ENCODE assay signal across 21 cellular contexts in the genomic region with DNA sequence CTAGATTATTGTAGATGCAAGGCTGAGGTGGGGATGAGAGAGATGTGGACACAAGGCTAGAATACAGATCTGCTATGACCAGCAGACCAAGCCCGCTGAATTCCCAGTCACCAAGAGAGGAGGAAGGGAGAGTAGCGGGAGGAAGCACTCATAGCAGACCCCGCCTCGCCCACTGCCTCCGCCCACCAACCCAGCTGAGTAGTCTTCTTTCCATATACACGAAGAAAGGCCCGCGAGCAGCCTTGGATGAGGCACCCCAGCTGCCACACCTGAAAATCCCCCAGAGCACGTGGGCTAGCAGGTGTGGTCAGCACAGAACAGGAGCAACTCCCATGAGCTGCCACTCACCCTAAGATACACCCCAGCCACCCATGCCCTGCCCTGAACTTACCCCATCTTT. TPM values are rescaled to one million over a fixed set of nuclear protein-coding genes. Genes with fewer than 3 reads are reported as not detected.
DNase-seq lines count a peak whose midpoint lies in the region; ATAC-seq and TF ChIP-seq lines count a peak whose summit lies in the region.
"Had no signal": no experiment of that assay in that cellular context is flagged by ENCODE, and none has a peak within 500 bp of the region (broad histone marks: within the 10 kb centered on the region; RNA-seq: fewer than 3 reads in every experiment).

No MANE protein-coding gene starts in this region.

- no peak overlapping the region for H3K4me3 ChIP-seq in epithelial cell of esophagus (ENCODE audit: low read length)
- no peak overlapping the region for H3K4me3 ChIP-seq in left lung
- no peak overlapping the region for H3K4me3 ChIP-seq in brain microvascular endothelial cell (ENCODE audit: low read depth, low read length)
- H3K4me3 ChIP-seq: A549, GM23338 had no signal

- peaks cover 6% of the 10 kb centered on the region for H3K4me1 Mint-ChIP-seq in activated T-cell treated with anti-CD3 and anti-CD28 coated beads, Interleukin-2, amount 50 U/mL, for 72 hours (ENCODE audit: low read depth)
- H3K4me1 Mint-ChIP-seq in activated T-cell treated with anti-CD3 and anti-CD28 coated beads, Interleukin-2, amount 50 U/mL, for 4 hours (ENCODE audit: low read depth), result no peaks in the 10 kb centered on the region
- H3K4me1 Mint-ChIP-seq: GM23338 had no signal

- no peaks in the 10 kb centered on the region for H3K9me3 ChIP-seq in left lung
- H3K9me3 ChIP-seq: A549, Caco-2 had no signal

- H3K36me3 ChIP-seq in left lung (peaks cover 0 to 100% of the 10 kb centered on the region in 2 donors), brain microvascular endothelial cell (replicated peaks) (peaks cover 77% of the 10 kb centered on the region)

- no peaks in the 10 kb centered on the region for H3K27me3 ChIP-seq in left lung
- H3K27me3 ChIP-seq in brain microvascular endothelial cell (replicated peaks), result no peaks in the 10 kb centered on the region

- no peaks in the 10 kb centered on the region for H3K4me1 ChIP-seq in left lung
- H3K4me1 ChIP-seq: A549, Caco-2 had no signal

- no peak overlapping the region for H3K4me3 Mint-ChIP-seq in activated T-cell treated with anti-CD3 and anti-CD28 coated beads, Interleukin-2, amount 50 U/mL, for 72 hours
- no peak overlapping the region for H3K4me3 Mint-ChIP-seq in activated T-cell treated with anti-CD3 and anti-CD28 coated beads, Interleukin-2, amount 50 U/mL, for 4 hours
- H3K4me3 Mint-ChIP-seq: CD4-positive, alpha-beta T cell; GM23338; HFFc6 had no signal

- DNase-seq in activated T-cell treated with anti-CD3 and anti-CD28 coated beads, Interleukin-2, amount 50 U/mL, for 72 hours, result no peak
- DNase-seq in activated T-cell treated with anti-CD3 and anti-CD28 coated beads, Interleukin-2, amount 50 U/mL, for 4 hours, result no peak
- DNase-seq in epithelial cell of esophagus (ENCODE audit: low read depth), result peak; percentile 13
- peak; percentile 62 for DNase-seq in posterior vena cava (ENCODE audit: low spot score)
- DNase-seq in left lung, result no peak
- no peak for DNase-seq in brain microvascular endothelial cell
- DNase-seq: AML-193; Caco-2; CD4-positive, alpha-beta T cell; DMS153; DMS79; GDM1; HCEC 1CT; HFFc6 had no signal

- no peaks in the 10 kb centered on the region for H3K27me3 Mint-ChIP-seq in activated T-cell treated with anti-CD3 and anti-CD28 coated beads, Interleukin-2, amount 50 U/mL, for 72 hours (ENCODE audit: low read depth)
- H3K27me3 Mint-ChIP-seq in activated T-cell treated with anti-CD3 and anti-CD28 coated beads, Interleukin-2, amount 50 U/mL, for 4 hours (ENCODE audit: low read depth), result no peaks in the 10 kb centered on the region
- H3K27me3 Mint-ChIP-seq: CD4-positive, alpha-beta T cell had no signal

- no peaks in the 10 kb centered on the region for H3K9me3 Mint-ChIP-seq in activated T-cell treated with anti-CD3 and anti-CD28 coated beads, Interleukin-2, amount 50 U/mL, for 72 hours
- no peaks in the 10 kb centered on the region for H3K9me3 Mint-ChIP-seq in activated T-cell treated with anti-CD3 and anti-CD28 coated beads, Interleukin-2, amount 50 U/mL, for 4 hours
- H3K9me3 Mint-ChIP-seq: CD4-positive, alpha-beta T cell; GM23338; HFFc6 had no signal

- TF ChIP-seq CTCF in epithelial cell of esophagus (IDR thresholded peaks at IDR 0.05; ENCODE audit: insufficient read depth, low read depth, low read length, missing control alignments) (no peak), left lung (IDR thresholded peaks at IDR 0.05) (no peak), brain microvascular endothelial cell (IDR thresholded peaks at IDR 0.05; ENCODE audit: low read depth, low read length, missing control alignments) (no peak)

- peaks cover 15 to 39% of the 10 kb centered on the region in 2 donors for H3K36me3 Mint-ChIP-seq in activated T-cell treated with anti-CD3 and anti-CD28 coated beads, Interleukin-2, amount 50 U/mL, for 72 hours (ENCODE audit: insufficient read depth in 2 of 2)
- H3K36me3 Mint-ChIP-seq in activated T-cell treated with anti-CD3 and anti-CD28 coated beads, Interleukin-2, amount 50 U/mL, for 4 hours (ENCODE audit: insufficient read depth), result peaks cover 51% of the 10 kb centered on the region

- intact Hi-C loops in posterior vena cava (cut with DNase I), result loop anchor here in 1 of 2 donors (10.0 kb wide), 1 partner anchor 83 kb away; no protein-coding TSS in a partner anchor
- intact Hi-C loops in left lung (cut with DNase I), result no loop called here

- H3K27ac Mint-ChIP-seq in activated T-cell treated with anti-CD3 and anti-CD28 coated beads, Interleukin-2, amount 50 U/mL, for 72 hours, result peak overlapping the region; percentile 42
- H3K27ac Mint-ChIP-seq: CD4-positive, alpha-beta T cell; GM23338; HFFc6 had no signal

- no peak overlapping the region for H3K27ac ChIP-seq in left lung
- H3K27ac ChIP-seq in brain microvascular endothelial cell, result no peak overlapping the region
- H3K27ac ChIP-seq: 22Rv1, A549, C4-2B had no signal

- ATAC-seq in activated T-cell treated with anti-CD3 and anti-CD28 coated beads, Interleukin-2, amount 50 U/mL, for 72 hours (replicated peaks in 1 of 2), result no peak
- no peak for ATAC-seq in activated T-cell treated with anti-CD3 and anti-CD28 coated beads, Interleukin-2, amount 50 U/mL, for 4 hours
- ATAC-seq in HG03457 (IDR thresholded peaks at IDR 0.05; ENCODE audit: unreplicated experiment), result no peak
- no peak for ATAC-seq in left lung
- ATAC-seq: A549, GM23338, HepG2 had no signal

- in situ Hi-C loops in brain microvascular endothelial cell (cut with HindIII; ENCODE audit: low pct_ligation_motif_present, low sequenced_read_pairs), result no loop called here

RNA-seq across cellular contexts. Expression of a gene that starts 7.9 kb away (rescaled TPM):
- total RNA-seq in activated T-cell treated with anti-CD3 and anti-CD28 coated beads, Interleukin-2, amount 50 U/mL, for 72 hours, result 1 to 10 TPM; 3.4 to 4.4 TPM
- total RNA-seq in activated T-cell treated with anti-CD3 and anti-CD28 coated beads, Interleukin-2, amount 50 U/mL, for 4 hours, result not detected
- total RNA-seq in posterior vena cava (1 to 10 TPM in 1 of 2 donors, not detected in 1; 1.1 TPM), left lung (not detected)
- total RNA-seq: Caco-2; CD4-positive, alpha-beta T cell; Daoy; GM23338; HepG2; HFFc6 had no signal

RNA-seq across cellular contexts. Expression of a gene that starts 8.8 kb away (rescaled TPM):
- 10 to 100 TPM; 29.7 to 31.9 TPM for total RNA-seq in activated T-cell treated with anti-CD3 and anti-CD28 coated beads, Interleukin-2, amount 50 U/mL, for 72 hours
- 100 to 1,000 TPM; 144 to 151 (median 146) TPM for total RNA-seq in activated T-cell treated with anti-CD3 and anti-CD28 coated beads, Interleukin-2, amount 50 U/mL, for 4 hours
- total RNA-seq in posterior vena cava (10 to 100 TPM; 24.4 to 27.4 TPM), left lung (10 to 100 TPM; 27.1 to 40.6 TPM)

RNA-seq across cellular contexts. Expression of a gene that starts 14.1 kb away (rescaled TPM):
- total RNA-seq in activated T-cell treated with anti-CD3 and anti-CD28 coated beads, Interleukin-2, amount 50 U/mL, for 72 hours, result 10 to 100 TPM; 30.3 to 42.1 TPM
- 10 to 100 TPM; 51.6 to 66.3 (median 51.8) TPM for total RNA-seq in activated T-cell treated with anti-CD3 and anti-CD28 coated beads, Interleukin-2, amount 50 U/mL, for 4 hours
- 10 to 100 TPM; 37.5 to 40.7 TPM for total RNA-seq in posterior vena cava
- total RNA-seq in left lung, result 10 to 100 TPM; 44.0 to 53.8 TPM

RNA-seq across cellular contexts. Expression of a gene that starts 30.3 kb away (rescaled TPM):
- total RNA-seq in activated T-cell treated with anti-CD3 and anti-CD28 coated beads, Interleukin-2, amount 50 U/mL, for 72 hours, result 1 to 10 TPM; 6.5 to 8.2 TPM
- 1 to 10 TPM; 1.7 to 2.5 (median 2.0) TPM for total RNA-seq in activated T-cell treated with anti-CD3 and anti-CD28 coated beads, Interleukin-2, amount 50 U/mL, for 4 hours
- 10 to 100 TPM; 45.8 to 68.4 TPM for total RNA-seq in posterior vena cava
- 10 to 100 TPM; 45.5 to 49.4 TPM for total RNA-seq in left lung

RNA-seq across cellular contexts. Expression of a gene that starts 31.1 kb away (rescaled TPM):
- total RNA-seq in activated T-cell treated with anti-CD3 and anti-CD28 coated beads, Interleukin-2, amount 50 U/mL, for 72 hours, result not detected
- total RNA-seq in activated T-cell treated with anti-CD3 and anti-CD28 coated beads, Interleukin-2, amount 50 U/mL, for 4 hours, result not detected
- not detected for total RNA-seq in posterior vena cava
- total RNA-seq in left lung, result not detected
- total RNA-seq: Caco-2; CD4-positive, alpha-beta T cell; Daoy; GM23338; HepG2; HFFc6 had no signal

Comparison
In these comparisons a context has a peak if more than half of its experiments do, and no peak if none do; other contexts are left out.
1. DNase-seq: peak in epithelial cell of esophagus (single experiment) and posterior vena cava (single experiment); none in activated T-cell treated with anti-CD3 and anti-CD28 coated beads, Interleukin-2, amount 50 U/mL, for 72 hours (0 of 2), activated T-cell treated with anti-CD3 and anti-CD28 coated beads, Interleukin-2, amount 50 U/mL, for 4 hours (single experiment), left lung (0 of 2) and brain microvascular endothelial cell (single experiment).